ENCODE assay signal across 24 cellular contexts in the genomic region with DNA sequence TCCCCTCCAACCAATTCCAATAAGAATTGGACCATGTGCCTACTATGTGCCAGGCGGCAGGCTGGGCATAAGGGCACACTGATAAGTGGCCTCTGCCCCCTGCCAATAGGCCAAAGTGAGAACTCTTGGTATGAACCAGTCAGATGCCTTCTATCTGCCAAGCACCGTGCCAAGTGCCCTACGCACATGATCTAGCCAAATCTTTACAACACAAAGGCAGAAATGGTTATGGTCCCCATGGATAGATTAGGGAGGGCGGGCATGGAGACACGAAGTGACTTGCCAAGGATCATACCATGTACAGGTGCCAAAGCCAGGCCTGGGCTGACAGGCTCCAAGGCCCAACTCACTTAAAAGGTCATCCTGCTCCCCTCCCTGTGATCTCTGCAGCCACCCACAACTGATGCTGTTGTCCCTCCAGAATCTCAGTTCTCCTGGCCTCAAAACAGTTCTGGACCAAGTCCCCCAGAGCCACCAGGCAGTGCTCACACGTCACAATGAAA.
"Had no signal": no experiment of that assay in that cellular context is flagged by ENCODE, and none has a peak within 500 bp of the region (broad histone marks: within the 10 kb centered on the region; RNA-seq: fewer than 3 reads in every experiment).

No MANE protein-coding gene starts in this region.

- H3K27me3 Mint-ChIP-seq: activated naive CD8-positive, alpha-beta T cell treated with anti-CD3 and anti-CD28 coated beads, Interleukin-2, amount 10 ng/mL, durations not matched to agents 7 days and 5 days; stimulated activated naive CD8-positive, alpha-beta T cell treated with anti-CD3 and anti-CD28 coated beads, Interleukin-15, Interleukin-2, amounts not matched to agents 100 ng/mL and 50 ng/mL, for 24 hours had no signal

- DNase-seq: activated CD4-positive, alpha-beta T cell treated with anti-CD3 and anti-CD28 coated beads for 4 hours; activated CD4-positive, alpha-beta T cell treated with anti-CD3 and anti-CD28 coated beads, Interleukin-2, amount 50 U/mL, for 48 hours; activated CD4-positive, CD25-positive, alpha-beta regulatory T cell; activated CD8-positive, alpha-beta memory T cell treated with anti-CD3 and anti-CD28 coated beads, Interleukin-2, amount 50 U/mL, for 48 hours; activated naive CD4-positive, alpha-beta T cell; activated naive CD8-positive, alpha-beta T cell treated with anti-CD3 and anti-CD28 coated beads, Interleukin-2, amount 10 ng/mL, durations not matched to agents 7 days and 5 days; activated T-cell treated with anti-CD3 and anti-CD28 coated beads, Interleukin-2, amount 50 U/mL, for 4 hours; caudate nucleus; effector memory CD4-positive, alpha-beta T cell; kidney; naive thymus-derived CD4-positive, alpha-beta T cell; retina; stimulated activated CD4-positive, alpha-beta T cell treated with anti-CD3 and anti-CD28 coated beads, Interleukin-12 subunit alpha, Interleukin-12 subunit beta, amount 100 ng/mL, for 4 hours; stimulated activated CD4-positive, alpha-beta T cell treated with anti-CD3 and anti-CD28 coated beads, Interleukin-4, amount 100 ng/mL, for 4 hours; T1000; trophoblast cell; uterus had no signal

- H3K4me1 ChIP-seq: uterus had no signal

- H3K9me3 ChIP-seq: esophagus muscularis mucosa, gastroesophageal sphincter, uterus had no signal

- H3K27me3 ChIP-seq: esophagus muscularis mucosa, gastroesophageal sphincter, uterus had no signal

- H3K4me1 Mint-ChIP-seq: activated naive CD8-positive, alpha-beta T cell treated with anti-CD3 and anti-CD28 coated beads, Interleukin-2, amount 10 ng/mL, durations not matched to agents 7 days and 5 days; naive thymus-derived CD4-positive, alpha-beta T cell; neural crest cell had no signal

- H3K27ac ChIP-seq: esophagus muscularis mucosa, gastroesophageal sphincter, uterus had no signal

- H3K9me3 Mint-ChIP-seq: activated naive CD8-positive, alpha-beta T cell treated with anti-CD3 and anti-CD28 coated beads, Interleukin-2, amount 10 ng/mL, durations not matched to agents 7 days and 5 days; activated T-cell treated with anti-CD3 and anti-CD28 coated beads, Interleukin-2, amount 50 U/mL, for 4 hours; activated T-helper 2 cell treated with anti-CD3 and anti-CD28 coated beads, Interferon-gamma antibody, Interleukin-2, Interleukin-4, amounts not matched to agents 10 μg/mL and 5 μg/mL and 100 μg/mL, durations not matched to agents 14 hours and 24 hours and 36 hours; naive thymus-derived CD4-positive, alpha-beta T cell; neural crest cell; stimulated activated naive CD8-positive, alpha-beta T cell treated with anti-CD3 and anti-CD28 coated beads, Interleukin-15, Interleukin-2, amounts not matched to agents 100 ng/mL and 50 ng/mL, for 24 hours; T-helper 1 cell treated with Interleukin-12 subunit alpha and Interleukin-12 subunit beta and Interleukin-4 antibody, amounts not matched to agents 30 μg/mL and 1 μg/mL, for 36 hours had no signal

- H3K27ac Mint-ChIP-seq: activated naive CD8-positive, alpha-beta T cell treated with anti-CD3 and anti-CD28 coated beads, Interleukin-2, amount 10 ng/mL, durations not matched to agents 7 days and 5 days; activated T-helper 2 cell treated with anti-CD3 and anti-CD28 coated beads, Interferon-gamma antibody, Interleukin-2, Interleukin-4, amounts not matched to agents 10 μg/mL and 5 μg/mL and 100 μg/mL, durations not matched to agents 14 hours and 24 hours and 36 hours; stimulated activated naive CD8-positive, alpha-beta T cell treated with anti-CD3 and anti-CD28 coated beads, Interleukin-15, Interleukin-2, amounts not matched to agents 100 ng/mL and 50 ng/mL, for 24 hours; T-helper 1 cell treated with Interleukin-12 subunit alpha and Interleukin-12 subunit beta and Interleukin-4 antibody, amounts not matched to agents 30 μg/mL and 1 μg/mL, for 36 hours had no signal

- H3K36me3 Mint-ChIP-seq: activated naive CD8-positive, alpha-beta T cell treated with anti-CD3 and anti-CD28 coated beads, Interleukin-2, amount 10 ng/mL, durations not matched to agents 7 days and 5 days; naive thymus-derived CD4-positive, alpha-beta T cell had no signal

- H3K4me3 Mint-ChIP-seq: activated naive CD8-positive, alpha-beta T cell treated with anti-CD3 and anti-CD28 coated beads, Interleukin-2, amount 10 ng/mL, durations not matched to agents 7 days and 5 days; activated T-cell treated with anti-CD3 and anti-CD28 coated beads, Interleukin-2, amount 50 U/mL, for 4 hours; naive thymus-derived CD4-positive, alpha-beta T cell; neural crest cell; stimulated activated naive CD8-positive, alpha-beta T cell treated with anti-CD3 and anti-CD28 coated beads, Interleukin-15, Interleukin-2, amounts not matched to agents 100 ng/mL and 50 ng/mL, for 24 hours; T-helper 1 cell treated with Interleukin-12 subunit alpha and Interleukin-12 subunit beta and Interleukin-4 antibody, amounts not matched to agents 30 μg/mL and 1 μg/mL, for 36 hours had no signal

- H3K4me3 ChIP-seq: esophagus muscularis mucosa, gastroesophageal sphincter, uterus had no signal

- H3K36me3 ChIP-seq: gastroesophageal sphincter, uterus had no signal

- ATAC-seq: activated T-cell treated with anti-CD3 and anti-CD28 coated beads, Interleukin-2, amount 50 U/mL, for 4 hours; gastroesophageal sphincter; left lobe of liver; naive thymus-derived CD4-positive, alpha-beta T cell had no signal
